Comparison of ENCODE assay signal across 6 cellular contexts in genomic region chr19:38362946-38363688, GRCh38. TPM values are rescaled to one million over a fixed set of nuclear protein-coding genes. Genes with fewer than 3 reads are reported as not detected.
DNase-seq lines count a peak whose midpoint lies in the region; ATAC-seq, FAIRE-seq and TF ChIP-seq lines count a peak whose summit lies in the region.
"Not testable (repeated sequence)": the region's sequence is repeated elsewhere in the genome, so short reads cannot be mapped to it uniquely, and the experiment has no call there.

No MANE protein-coding gene starts in this region.

- CTCF ChIA-PET in A549 (lab: Yijun Ruan, JAX), result interaction anchor here (0.6 to 3.5 kb wide), 7 partner anchors 9 to 128 kb away, joined by 3 to 15 read pairs (median 5); partner anchors contain the start of genes CATSPERG, FAM98C and PSMD8
- CTCF ChIA-PET in GM12878 (lab: Yijun Ruan, JAX), result not testable (repeated sequence)

- not testable (repeated sequence) for H3K36me3 ChIP-seq in GM12878 (ENCODE audit: control insufficient read depth in 2 of 2, insufficient read depth in 2 of 2, low read length in 1 of 2); iPS-15b (ENCODE audit: control insufficient read depth, insufficient read depth, low read length)

- TF ChIP-seq RAD21 in A549 (conservative IDR thresholded peaks at IDR 0.05 in 1 of 2, IDR thresholded peaks at IDR 0.05 in 1 of 2); GM12878 (IDR thresholded peaks at IDR 0.05; ENCODE audit: insufficient read depth, low read depth, low read length): not testable (repeated sequence)

- TF ChIP-seq POLR2A in A549 (IDR thresholded peaks at IDR 0.05; ENCODE audit: low read length); GM12878 (IDR thresholded peaks at IDR 0.05; ENCODE audit: low read depth, low read length): not testable (repeated sequence)

- H3K4me1 Mint-ChIP-seq in HFFc6 (ENCODE audit: low read depth), result not testable (repeated sequence)
- peaks cover 11% of the 10 kb centered on the region for H3K4me1 Mint-ChIP-seq in osteocyte (ENCODE audit: unreplicated experiment)

- not testable (repeated sequence) for H3K79me2 ChIP-seq in GM12878 (ENCODE audit: control insufficient read depth, insufficient read depth, low read length)

- not testable (repeated sequence) for BruUV-seq in GM12878 (replicated peaks; lab: Mats Ljungman, UMichigan)

- H3K9me3 ChIP-seq in A549; GM12878 (replicated peaks; ENCODE audit: control insufficient read depth, insufficient read depth, low read length); iPS-15b (ENCODE audit: control insufficient read depth, insufficient read depth, low read length): not testable (repeated sequence)

- not testable (repeated sequence) for H3K4me1 ChIP-seq in A549; GM12878 (ENCODE audit: control insufficient read depth, insufficient read depth, low read length); iPS-15b (ENCODE audit: control insufficient read depth, insufficient read depth, low read length)

- H3K27ac ChIP-seq in A549, result peak overlapping the region; percentile 62 to 81; a peak in 4 of 6 replicates
- peak overlapping the region; percentile 78 for H3K27ac ChIP-seq in VCaP
- not testable (repeated sequence) for H3K27ac ChIP-seq in GM12878 (ENCODE audit: control insufficient read depth, insufficient read depth)

- not testable (repeated sequence) for H3K27ac Mint-ChIP-seq in HFFc6; osteocyte (ENCODE audit: unreplicated experiment)

- peaks cover 37% of the 10 kb centered on the region for H3K27me3 Mint-ChIP-seq in HFFc6 (ENCODE audit: insufficient read depth)
- peaks cover 26% of the 10 kb centered on the region for H3K27me3 Mint-ChIP-seq in osteocyte (ENCODE audit: unreplicated experiment)

- in situ Hi-C loops in GM12878 (cut with MboI), result not testable (repeated sequence)

- H2AFZ ChIP-seq in GM12878 (ENCODE audit: control insufficient read depth, low read depth, low read length), result not testable (repeated sequence)

- H3K4me3 ChIP-seq in A549 (peak overlapping the region; percentile 65), iPS-15b (ENCODE audit: low read depth, low read length) (peak overlapping the region; percentile 23)
- H3K4me3 ChIP-seq in GM12878, result not testable (repeated sequence)

- not testable (repeated sequence) for H4K20me1 ChIP-seq in GM12878 (ENCODE audit: control insufficient read depth, insufficient read depth)

- not testable (repeated sequence) for DNase-seq in A549 (ENCODE audit: low read depth in 1 of 2, low spot score in 1 of 2); HFFc6; GM12878 (ENCODE audit: low read depth, low spot score); osteocyte (ENCODE audit: extremely low spot score, unreplicated experiment)

- H3K9ac ChIP-seq in GM12878 (ENCODE audit: control insufficient read depth, insufficient read depth, low read length); iPS-15b (ENCODE audit: low read depth, low read length): not testable (repeated sequence)

- RAD21 ChIA-PET in GM12878 (lab: Charles Lee; ENCODE audit: unreplicated experiment), result not testable (repeated sequence)

- not testable (repeated sequence) for H3K27me3 ChIP-seq in GM12878 (replicated peaks in 1 of 2; ENCODE audit: control insufficient read depth in 2 of 2, insufficient read depth in 2 of 2, low read length in 1 of 2)
- H3K27me3 ChIP-seq in iPS-15b (ENCODE audit: control insufficient read depth, insufficient read depth, low read length), result peaks cover 30% of the 10 kb centered on the region

- H3K4me2 ChIP-seq in A549, result peak overlapping the region; percentile 86
- 0 out of 2 replicates have a peak overlapping the region, but pooled peaks have one; percentile 7 for H3K4me2 ChIP-seq in GM12878 (ENCODE audit: control insufficient read depth, insufficient read depth)

- intact Hi-C loops in GM12878 (cut with micrococcal nuclease; ENCODE audit: unreplicated experiment), result not testable (repeated sequence)

- H3K36me3 Mint-ChIP-seq in HFFc6 (ENCODE audit: low read depth); osteocyte (ENCODE audit: unreplicated experiment): not testable (repeated sequence)

- H3K4me3 Mint-ChIP-seq in HFFc6 (0 out of 2 replicates have a peak overlapping the region, but pooled peaks have one; percentile 39), osteocyte (ENCODE audit: unreplicated experiment) (peak overlapping the region; percentile 78)

- H3K9me3 Mint-ChIP-seq in HFFc6; osteocyte (ENCODE audit: unreplicated experiment): not testable (repeated sequence)

- not testable (repeated sequence) for ATAC-seq in A549, GM12878

- TF ChIP-seq CTCF in A549 (IDR thresholded peaks at IDR 0.05); HFFc6 (IDR thresholded peaks at IDR 0.05); VCaP (conservative IDR thresholded peaks at IDR 0.05); GM12878 (IDR thresholded peaks at IDR 0.05 in 2 of 3, conservative IDR thresholded peaks at IDR 0.05 in 1 of 3; ENCODE audit: control insufficient read depth in 2 of 3, extremely low read depth in 1 of 3, insufficient read depth in 1 of 3, low read depth in 3 of 3, low read length in 3 of 3); osteocyte (IDR thresholded peaks at IDR 0.05): not testable (repeated sequence)

- not testable (repeated sequence) for TF ChIP-seq EP300 in A549 (IDR thresholded peaks at IDR 0.05); GM12878 (IDR thresholded peaks at IDR 0.05; ENCODE audit: borderline replicate concordance in 1 of 2, control insufficient read depth in 1 of 2, low read depth in 2 of 2, low read length in 2 of 2)

- POLR2A ChIA-PET in A549 (lab: Yijun Ruan, JAX), result interaction anchor here (1.2 to 3.0 kb wide), 5 partner anchors 11 to 567 kb away, joined by 3 to 41 read pairs (median 9); partner anchors contain the start of genes C19orf33, FAM98C, GGN and MRPS12
- POLR2A ChIA-PET in GM12878 (lab: Charles Lee), result not testable (repeated sequence)

- SMC1A ChIA-PET in GM12878 (lab: Charles Lee; ENCODE audit: uncharacterized antibody, unreplicated experiment), result not testable (repeated sequence)

- 63% methylated on average over 15 of the region's 16 CpGs for WGBS in A549 (ENCODE audit: missing lambda C conversion rate)
- 60% methylated on average over 13 of the region's 16 CpGs for WGBS in GM12878 (ENCODE audit: insufficient coverage, insufficient replicate concordance, low lambda C conversion rate, missing lambda C conversion rate)

- FAIRE-seq in A549 (lab: Jason Lieb, UNC); GM12878 (lab: Jason Lieb, UNC): not testable (repeated sequence)

RNA-seq across cellular contexts. Expression of gene PSMD8, which starts 11.3 kb away (rescaled TPM):
- polyA plus RNA-seq in A549 (2011; rRNA removed) (437 and 469 TPM in 2 replicates), A549 (2017; fragmentation: RNase III; extraction: RNeasy Plus Mini Kit Qiagen cat#74134 plus additional on column Dnase treatment) (456 to 462 TPM (median 458 TPM) in 3 replicates), GM12878 (2011; rRNA removed) (235 and 409 TPM in 2 replicates), GM12878 (2014; fragmentation: Illumina TruSeq; extraction: Trizol) (184 and 210 TPM in 2 replicates), GM12878 (2014; fragmentation: Nextera tagmentation; extraction: Ambion mirVana) (10 to 100 TPM; 81.2 to 99.0 TPM), GM12878 (2014; rRNA removed) (329 and 346 TPM in 2 replicates), GM12878 (2016; fragmentation: Nextera tagmentation; extraction: Ambion mirVana) (100 to 1,000 TPM; 327 to 341 TPM)
- polyA plus RNA-seq in A549 (2012; cell fraction: cytosol; rRNA removed), result 941 and 1,147 TPM in 2 replicates
- 541 and 764 TPM in 2 replicates for polyA plus RNA-seq in A549 (2012; cell fraction: nucleus; rRNA removed)
- polyA minus RNA-seq in A549 (2011; rRNA and poly(A)+ RNA removed), result 402 and 496 TPM in 2 replicates
- 100 to 1,000 TPM; 229 to 298 (median 259) TPM for total RNA-seq in HFFc6 (2021; fragmentation: NEBNext Ultra II Directional; extraction: Animal tissue kit (Norgen Biotek cat#: 25700))
- 69.3 and 72.2 TPM in 2 replicates for total RNA-seq in GM12878 (2013; cell fraction: nucleolus; rRNA removed)
- total RNA-seq in GM12878 (2014; rRNA removed) (294 and 336 TPM in 2 replicates), GM12878 (2014; rRNA removed; fragmentation: Illumina TruSeq; extraction: Trizol) (164 and 180 TPM in 2 replicates), GM12878 (2021) (180 and 189 TPM in 2 replicates), osteocyte (162 and 166 TPM in 2 replicates)
- polyA plus RNA-seq in GM12878 (2011; ENCODE audit: low read depth), result 83.0 TPM
- 430 and 613 TPM in 2 replicates for polyA plus RNA-seq in GM12878 (2011; cell fraction: cytosol; rRNA removed)
- 204 and 265 TPM in 2 replicates for polyA plus RNA-seq in GM12878 (2011; cell fraction: nucleus; rRNA removed)
- polyA plus RNA-seq in GM12878 (2012), result 160 and 165 TPM in 2 replicates
- 244 and 321 TPM in 2 replicates for polyA minus RNA-seq in GM12878 (2011; rRNA and poly(A)+ RNA removed)
- 59.7 and 83.7 TPM in 2 replicates for polyA minus RNA-seq in GM12878 (2011; cell fraction: cytosol; rRNA and poly(A)+ RNA removed)
- polyA minus RNA-seq in GM12878 (2011; cell fraction: nucleus; rRNA and poly(A)+ RNA removed), result 42.4 and 72.0 TPM in 2 replicates

RNA-seq across cellular contexts. Expression of gene GGN, which starts 24.7 kb away (rescaled TPM):
- polyA plus RNA-seq in A549 (2011; rRNA removed), result not detected in 2 replicates
- 0.08 and 0.22 TPM in 2 replicates for polyA plus RNA-seq in A549 (2012; cell fraction: cytosol; rRNA removed)
- 0.11 and 0.23 TPM in 2 replicates for polyA plus RNA-seq in A549 (2012; cell fraction: nucleus; rRNA removed)
- polyA plus RNA-seq in A549 (2017; fragmentation: RNase III; extraction: RNeasy Plus Mini Kit Qiagen cat#74134 plus additional on column Dnase treatment), result 0.33 to 0.66 TPM (median 0.46 TPM) in 3 replicates
- not detected in 2 replicates for polyA minus RNA-seq in A549 (2011; rRNA and poly(A)+ RNA removed)
- total RNA-seq in HFFc6 (2021; fragmentation: NEBNext Ultra II Directional; extraction: Animal tissue kit (Norgen Biotek cat#: 25700)), result 1 to 10 TPM; 1.7 to 3.2 (median 2.2) TPM
- total RNA-seq in GM12878 (2013; cell fraction: nucleolus; rRNA removed), result not detected in 2 replicates
- not detected in 2 replicates for total RNA-seq in GM12878 (2014; rRNA removed)
- total RNA-seq in GM12878 (2014; rRNA removed; fragmentation: Illumina TruSeq; extraction: Trizol), result not detected in 2 replicates
- total RNA-seq in GM12878 (2021), result not detected in 2 replicates
- not detected for polyA plus RNA-seq in GM12878 (2011; ENCODE audit: low read depth)
- not detected in 2 replicates for polyA plus RNA-seq in GM12878 (2011; rRNA removed)
- not detected in 2 replicates for polyA plus RNA-seq in GM12878 (2011; cell fraction: cytosol; rRNA removed)
- polyA plus RNA-seq in GM12878 (2011; cell fraction: nucleus; rRNA removed), result not detected in 2 replicates
- 0.25 and 0.37 TPM in 2 replicates for polyA plus RNA-seq in GM12878 (2012)
- polyA plus RNA-seq in GM12878 (2014; fragmentation: Illumina TruSeq; extraction: Trizol), result not detected in 2 replicates
- not detected for polyA plus RNA-seq in GM12878 (2014; fragmentation: Nextera tagmentation; extraction: Ambion mirVana)
- polyA plus RNA-seq in GM12878 (2014; rRNA removed), result not detected in 2 replicates
- polyA plus RNA-seq in GM12878 (2016; fragmentation: Nextera tagmentation; extraction: Ambion mirVana), result not detected
- not detected in 2 replicates for polyA minus RNA-seq in GM12878 (2011; rRNA and poly(A)+ RNA removed)
- polyA minus RNA-seq in GM12878 (2011; cell fraction: cytosol; rRNA and poly(A)+ RNA removed), result not detected in 2 replicates
- polyA minus RNA-seq in GM12878 (2011; cell fraction: nucleus; rRNA and poly(A)+ RNA removed), result not detected in 2 replicates
- 2.1 and 2.3 TPM in 2 replicates for total RNA-seq in osteocyte

RNA-seq across cellular contexts. Expression of gene SPRED3, which starts 25.4 kb away (rescaled TPM):
- polyA plus RNA-seq in A549 (2011; rRNA removed) (3.0 and 3.5 TPM in 2 replicates), A549 (2017; fragmentation: RNase III; extraction: RNeasy Plus Mini Kit Qiagen cat#74134 plus additional on column Dnase treatment) (2.6 to 3.6 TPM (median 2.8 TPM) in 3 replicates), GM12878 (2011; rRNA removed) (0.61 and 0.79 TPM in 2 replicates), GM12878 (2014; fragmentation: Illumina TruSeq; extraction: Trizol) (0.11 and 0.24 TPM in 2 replicates), GM12878 (2014; fragmentation: Nextera tagmentation; extraction: Ambion mirVana) (under 1 TPM; 0.09 to 0.32 TPM), GM12878 (2014; rRNA removed) (0.31 and 0.88 TPM in 2 replicates), GM12878 (2016; fragmentation: Nextera tagmentation; extraction: Ambion mirVana) (under 1 TPM in 1 of 2 experiments, not detected in 1; 0.47 TPM)
- polyA plus RNA-seq in A549 (2012; cell fraction: cytosol; rRNA removed), result 2.3 and 2.6 TPM in 2 replicates
- 11.1 and 12.9 TPM in 2 replicates for polyA plus RNA-seq in A549 (2012; cell fraction: nucleus; rRNA removed)
- 4.0 and 8.1 TPM in 2 replicates for polyA minus RNA-seq in A549 (2011; rRNA and poly(A)+ RNA removed)
- total RNA-seq in HFFc6 (2021; fragmentation: NEBNext Ultra II Directional; extraction: Animal tissue kit (Norgen Biotek cat#: 25700)), result 10 to 100 TPM; 11.7 to 15.3 (median 13.1) TPM
- total RNA-seq in GM12878 (2013; cell fraction: nucleolus; rRNA removed), result 2.1 and 4.2 TPM in 2 replicates
- total RNA-seq in GM12878 (2014; rRNA removed) (0.05 TPM in 1 of 2 replicates, not detected in the other), GM12878 (2014; rRNA removed; fragmentation: Illumina TruSeq; extraction: Trizol) (0.23 and 0.27 TPM in 2 replicates), GM12878 (2021) (1.2 and 1.5 TPM in 2 replicates), osteocyte (5.9 and 6.0 TPM in 2 replicates)
- polyA plus RNA-seq in GM12878 (2011; ENCODE audit: low read depth), result 0.04 TPM
- 0.18 and 0.40 TPM in 2 replicates for polyA plus RNA-seq in GM12878 (2011; cell fraction: cytosol; rRNA removed)
- polyA plus RNA-seq in GM12878 (2011; cell fraction: nucleus; rRNA removed), result 4.8 and 6.4 TPM in 2 replicates
- polyA plus RNA-seq in GM12878 (2012), result 0.91 and 2.4 TPM in 2 replicates
- polyA minus RNA-seq in GM12878 (2011; rRNA and poly(A)+ RNA removed), result 0.52 and 0.73 TPM in 2 replicates
- polyA minus RNA-seq in GM12878 (2011; cell fraction: cytosol; rRNA and poly(A)+ RNA removed), result not detected in 2 replicates
- polyA minus RNA-seq in GM12878 (2011; cell fraction: nucleus; rRNA and poly(A)+ RNA removed), result 1.1 and 2.0 TPM in 2 replicates

RNA-seq across cellular contexts. Expression of gene CATSPERG, which starts 27.5 kb away (rescaled TPM):
- polyA plus RNA-seq in A549 (2011; rRNA removed) (1.4 and 1.7 TPM in 2 replicates), A549 (2017; fragmentation: RNase III; extraction: RNeasy Plus Mini Kit Qiagen cat#74134 plus additional on column Dnase treatment) (0.62 to 1.4 TPM (median 0.80 TPM) in 3 replicates), GM12878 (2011; rRNA removed) (0.61 and 1.1 TPM in 2 replicates), GM12878 (2014; fragmentation: Illumina TruSeq; extraction: Trizol) (0.15 and 0.98 TPM in 2 replicates), GM12878 (2014; fragmentation: Nextera tagmentation; extraction: Ambion mirVana) (under 1 TPM; 0.11 to 0.15 TPM), GM12878 (2014; rRNA removed) (0.70 and 0.75 TPM in 2 replicates), GM12878 (2016; fragmentation: Nextera tagmentation; extraction: Ambion mirVana) (1 to 10 TPM in 1 of 2 experiments, under 1 TPM in 1; 0.15 to 1.3 TPM)
- 0.89 and 0.96 TPM in 2 replicates for polyA plus RNA-seq in A549 (2012; cell fraction: cytosol; rRNA removed)
- 3.0 and 4.6 TPM in 2 replicates for polyA plus RNA-seq in A549 (2012; cell fraction: nucleus; rRNA removed)
- 3.0 and 3.4 TPM in 2 replicates for polyA minus RNA-seq in A549 (2011; rRNA and poly(A)+ RNA removed)
- total RNA-seq in HFFc6 (2021; fragmentation: NEBNext Ultra II Directional; extraction: Animal tissue kit (Norgen Biotek cat#: 25700)), result under 1 TPM in 5 of 6 experiments, not detected in 1; 0.14 to 0.66 (median 0.25) TPM
- total RNA-seq in GM12878 (2013; cell fraction: nucleolus; rRNA removed), result 14.5 and 16.4 TPM in 2 replicates
- total RNA-seq in GM12878 (2014; rRNA removed) (0.56 and 0.65 TPM in 2 replicates), GM12878 (2014; rRNA removed; fragmentation: Illumina TruSeq; extraction: Trizol) (0.76 and 1.2 TPM in 2 replicates), GM12878 (2021) (1.2 and 1.7 TPM in 2 replicates), osteocyte (6.8 and 7.2 TPM in 2 replicates)
- 0.66 TPM for polyA plus RNA-seq in GM12878 (2011; ENCODE audit: low read depth)
- 0.57 and 0.99 TPM in 2 replicates for polyA plus RNA-seq in GM12878 (2011; cell fraction: cytosol; rRNA removed)
- 2.2 and 3.3 TPM in 2 replicates for polyA plus RNA-seq in GM12878 (2011; cell fraction: nucleus; rRNA removed)
- 0.77 and 0.96 TPM in 2 replicates for polyA plus RNA-seq in GM12878 (2012)
- 4.1 and 5.6 TPM in 2 replicates for polyA minus RNA-seq in GM12878 (2011; rRNA and poly(A)+ RNA removed)
- 0.73 TPM in 1 of 2 replicates, not detected in the other for polyA minus RNA-seq in GM12878 (2011; cell fraction: cytosol; rRNA and poly(A)+ RNA removed)
- 3.9 and 7.2 TPM in 2 replicates for polyA minus RNA-seq in GM12878 (2011; cell fraction: nucleus; rRNA and poly(A)+ RNA removed)

RNA-seq across cellular contexts. Expression of gene FAM98C, which starts 39.8 kb away (rescaled TPM):
- polyA plus RNA-seq in A549 (2011; rRNA removed) (12.8 and 13.8 TPM in 2 replicates), A549 (2017; fragmentation: RNase III; extraction: RNeasy Plus Mini Kit Qiagen cat#74134 plus additional on column Dnase treatment) (19.5 to 20.4 TPM (median 20.1 TPM) in 3 replicates), GM12878 (2011; rRNA removed) (4.5 and 8.8 TPM in 2 replicates), GM12878 (2014; fragmentation: Illumina TruSeq; extraction: Trizol) (1.7 and 3.5 TPM in 2 replicates), GM12878 (2014; fragmentation: Nextera tagmentation; extraction: Ambion mirVana) (1 to 10 TPM; 1.4 to 2.3 TPM), GM12878 (2014; rRNA removed) (17.1 and 23.5 TPM in 2 replicates), GM12878 (2016; fragmentation: Nextera tagmentation; extraction: Ambion mirVana) (10 to 100 TPM; 13.5 to 17.2 TPM)
- 36.5 and 42.2 TPM in 2 replicates for polyA plus RNA-seq in A549 (2012; cell fraction: cytosol; rRNA removed)
- 70.9 and 89.2 TPM in 2 replicates for polyA plus RNA-seq in A549 (2012; cell fraction: nucleus; rRNA removed)
- polyA minus RNA-seq in A549 (2011; rRNA and poly(A)+ RNA removed), result 7.9 and 13.8 TPM in 2 replicates
- total RNA-seq in HFFc6 (2021; fragmentation: NEBNext Ultra II Directional; extraction: Animal tissue kit (Norgen Biotek cat#: 25700)), result 10 to 100 TPM; 12.5 to 16.9 (median 15.6) TPM
- total RNA-seq in GM12878 (2013; cell fraction: nucleolus; rRNA removed), result 25.4 and 31.4 TPM in 2 replicates
- total RNA-seq in GM12878 (2014; rRNA removed) (9.8 and 10.2 TPM in 2 replicates), GM12878 (2014; rRNA removed; fragmentation: Illumina TruSeq; extraction: Trizol) (6.8 and 7.0 TPM in 2 replicates), GM12878 (2021) (11.2 and 14.2 TPM in 2 replicates), osteocyte (19.4 and 22.7 TPM in 2 replicates)
- polyA plus RNA-seq in GM12878 (2011; ENCODE audit: low read depth), result 5.0 TPM
- polyA plus RNA-seq in GM12878 (2011; cell fraction: cytosol; rRNA removed), result 13.9 and 19.4 TPM in 2 replicates
- polyA plus RNA-seq in GM12878 (2011; cell fraction: nucleus; rRNA removed), result 33.4 and 38.9 TPM in 2 replicates
- polyA plus RNA-seq in GM12878 (2012), result 14.4 and 15.0 TPM in 2 replicates
- polyA minus RNA-seq in GM12878 (2011; rRNA and poly(A)+ RNA removed), result 4.2 and 10.1 TPM in 2 replicates
- 7.9 and 8.8 TPM in 2 replicates for polyA minus RNA-seq in GM12878 (2011; cell fraction: cytosol; rRNA and poly(A)+ RNA removed)
- 6.8 and 10.3 TPM in 2 replicates for polyA minus RNA-seq in GM12878 (2011; cell fraction: nucleus; rRNA and poly(A)+ RNA removed)
